1 cellular context compared by ENCODE assay signal in genomic region chr4:2051086-2051485, GRCh38.
TF ChIP-seq lines count a peak whose summit lies in the region.

No MANE protein-coding gene starts in this region.

TF ChIP-seq in IMR-90, 13 proteins besides CTCF, POLR2A, EP300 and RAD21 (continued from another document):
- no peak for TF ChIP-seq ELK1 (IDR thresholded peaks at IDR 0.05; ENCODE audit: borderline replicate concordance, low read depth, low read length)
- no peak for TF ChIP-seq FOS (IDR thresholded peaks at IDR 0.05; ENCODE audit: low read depth, low read length)
- TF ChIP-seq MAZ (IDR thresholded peaks at IDR 0.05; ENCODE audit: borderline replicate concordance, low read depth, low read length): no peak
